1 cellular context compared by ENCODE assay signal in the genomic region with DNA sequence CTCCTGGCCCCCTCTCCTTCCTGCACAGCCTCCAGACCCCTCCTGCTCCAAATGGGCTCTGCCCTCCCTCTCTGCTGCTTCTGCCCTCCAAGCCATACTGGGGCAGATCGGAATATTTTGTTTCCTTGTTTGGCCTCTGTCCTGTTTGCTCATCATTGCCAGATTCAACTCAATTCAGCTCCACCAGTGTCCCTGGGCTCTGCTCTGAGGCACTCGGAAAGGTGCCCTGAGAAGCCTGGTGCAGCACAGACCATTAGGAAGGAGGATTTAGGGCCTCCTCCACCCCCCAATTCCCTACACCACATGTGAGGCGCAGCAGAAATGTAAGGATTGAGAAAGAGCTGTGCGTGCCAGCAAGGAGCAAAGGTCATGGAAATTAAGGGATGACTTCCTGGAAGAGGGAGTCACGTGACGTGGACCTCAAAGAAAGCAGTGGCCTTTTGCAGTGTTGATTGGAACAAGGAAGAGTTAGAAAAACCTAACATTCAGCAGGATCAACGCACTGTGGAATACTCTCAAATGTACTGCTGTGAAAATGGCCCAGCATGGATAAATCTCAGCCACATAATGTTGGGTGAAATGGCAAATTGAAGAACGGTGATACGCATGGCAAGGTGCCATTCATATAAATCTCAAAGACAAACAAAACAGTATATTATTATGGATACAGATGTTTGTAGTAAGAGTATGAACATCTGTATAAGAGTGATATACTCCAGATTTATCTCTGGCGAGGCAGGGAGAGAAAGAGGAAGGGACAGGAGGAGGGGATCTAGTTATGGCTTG.
TF ChIP-seq lines count a peak whose summit lies in the region.

No MANE protein-coding gene starts in this region.

TF ChIP-seq in HepG2, 621 proteins besides CTCF, POLR2A, EP300 and RAD21 (continued from another document and continues in another):
- TF ChIP-seq ZNF609 (CRISPR knock-in tag; IDR thresholded peaks at IDR 0.05; ENCODE audit: borderline replicate concordance), result no peak
- TF ChIP-seq ZNF772 (CRISPR knock-in tag; IDR thresholded peaks at IDR 0.05), result no peak
- no peak for TF ChIP-seq KLF15 (CRISPR knock-in tag; IDR thresholded peaks at IDR 0.05; ENCODE audit: borderline replicate concordance)
- TF ChIP-seq ZNF101 (CRISPR knock-in tag; IDR thresholded peaks at IDR 0.05; ENCODE audit: borderline replicate concordance, low read depth), result no peak
- TF ChIP-seq ZNF605 (CRISPR knock-in tag; IDR thresholded peaks at IDR 0.05), result no peak
- no peak for TF ChIP-seq NBN (conservative IDR thresholded peaks at IDR 0.05)
- peak; percentile 81 for TF ChIP-seq ATF2 (CRISPR knock-in tag; IDR thresholded peaks at IDR 0.05)
- peak; percentile 77 for TF ChIP-seq KLF11 (CRISPR knock-in tag; IDR thresholded peaks at IDR 0.05)
- TF ChIP-seq, protein P1, sequence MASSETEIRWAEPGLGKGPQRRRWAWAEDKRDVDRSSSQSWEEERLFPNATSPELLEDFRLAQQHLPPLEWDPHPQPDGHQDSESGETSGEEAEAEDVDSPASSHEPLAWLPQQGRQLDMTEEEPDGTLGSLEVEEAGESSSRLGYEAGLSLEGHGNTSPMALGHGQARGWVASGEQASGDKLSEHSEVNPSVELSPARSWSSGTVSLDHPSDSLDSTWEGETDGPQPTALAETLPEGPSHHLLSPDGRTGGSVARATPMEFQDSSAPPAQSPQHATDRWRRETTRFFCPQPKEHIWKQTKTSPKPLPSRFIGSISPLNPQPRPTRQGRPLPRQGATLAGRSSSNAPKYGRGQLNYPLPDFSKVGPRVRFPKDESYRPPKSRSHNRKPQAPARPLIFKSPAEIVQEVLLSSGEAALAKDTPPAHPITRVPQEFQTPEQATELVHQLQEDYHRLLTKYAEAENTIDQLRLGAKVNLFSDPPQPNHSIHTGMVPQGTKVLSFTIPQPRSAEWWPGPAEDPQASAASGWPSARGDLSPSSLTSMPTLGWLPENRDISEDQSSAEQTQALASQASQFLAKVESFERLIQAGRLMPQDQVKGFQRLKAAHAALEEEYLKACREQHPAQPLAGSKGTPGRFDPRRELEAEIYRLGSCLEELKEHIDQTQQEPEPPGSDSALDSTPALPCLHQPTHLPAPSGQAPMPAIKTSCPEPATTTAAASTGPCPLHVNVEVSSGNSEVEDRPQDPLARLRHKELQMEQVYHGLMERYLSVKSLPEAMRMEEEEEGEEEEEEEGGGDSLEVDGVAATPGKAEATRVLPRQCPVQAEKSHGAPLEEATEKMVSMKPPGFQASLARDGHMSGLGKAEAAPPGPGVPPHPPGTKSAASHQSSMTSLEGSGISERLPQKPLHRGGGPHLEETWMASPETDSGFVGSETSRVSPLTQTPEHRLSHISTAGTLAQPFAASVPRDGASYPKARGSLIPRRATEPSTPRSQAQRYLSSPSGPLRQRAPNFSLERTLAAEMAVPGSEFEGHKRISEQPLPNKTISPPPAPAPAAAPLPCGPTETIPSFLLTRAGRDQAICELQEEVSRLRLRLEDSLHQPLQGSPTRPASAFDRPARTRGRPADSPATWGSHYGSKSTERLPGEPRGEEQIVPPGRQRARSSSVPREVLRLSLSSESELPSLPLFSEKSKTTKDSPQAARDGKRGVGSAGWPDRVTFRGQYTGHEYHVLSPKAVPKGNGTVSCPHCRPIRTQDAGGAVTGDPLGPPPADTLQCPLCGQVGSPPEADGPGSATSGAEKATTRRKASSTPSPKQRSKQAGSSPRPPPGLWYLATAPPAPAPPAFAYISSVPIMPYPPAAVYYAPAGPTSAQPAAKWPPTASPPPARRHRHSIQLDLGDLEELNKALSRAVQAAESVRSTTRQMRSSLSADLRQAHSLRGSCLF (CRISPR knock-in tag; IDR thresholded peaks at IDR 0.05; ENCODE audit: borderline replicate concordance), result no peak
- peak; percentile 86 for TF ChIP-seq THAP11 (CRISPR knock-in tag; IDR thresholded peaks at IDR 0.05)
- TF ChIP-seq ZNF430 (CRISPR knock-in tag; IDR thresholded peaks at IDR 0.05), result no peak
- TF ChIP-seq ZNF775 (CRISPR knock-in tag; IDR thresholded peaks at IDR 0.05; ENCODE audit: borderline replicate concordance), result no peak
- TF ChIP-seq RBM22 (optimal IDR thresholded peaks at IDR 0.05; ENCODE audit: low read length), result no peak
- TF ChIP-seq ZNF841 (CRISPR knock-in tag; IDR thresholded peaks at IDR 0.05; ENCODE audit: borderline replicate concordance), result no peak
- TF ChIP-seq ATF3 (CRISPR knock-in tag; IDR thresholded peaks at IDR 0.05), result no peak
- TF ChIP-seq TCF12 (IDR thresholded peaks at IDR 0.05), result no peak
- TF ChIP-seq TCF12 (CRISPR knock-in tag; IDR thresholded peaks at IDR 0.05), result no peak
- TF ChIP-seq, protein P2, sequence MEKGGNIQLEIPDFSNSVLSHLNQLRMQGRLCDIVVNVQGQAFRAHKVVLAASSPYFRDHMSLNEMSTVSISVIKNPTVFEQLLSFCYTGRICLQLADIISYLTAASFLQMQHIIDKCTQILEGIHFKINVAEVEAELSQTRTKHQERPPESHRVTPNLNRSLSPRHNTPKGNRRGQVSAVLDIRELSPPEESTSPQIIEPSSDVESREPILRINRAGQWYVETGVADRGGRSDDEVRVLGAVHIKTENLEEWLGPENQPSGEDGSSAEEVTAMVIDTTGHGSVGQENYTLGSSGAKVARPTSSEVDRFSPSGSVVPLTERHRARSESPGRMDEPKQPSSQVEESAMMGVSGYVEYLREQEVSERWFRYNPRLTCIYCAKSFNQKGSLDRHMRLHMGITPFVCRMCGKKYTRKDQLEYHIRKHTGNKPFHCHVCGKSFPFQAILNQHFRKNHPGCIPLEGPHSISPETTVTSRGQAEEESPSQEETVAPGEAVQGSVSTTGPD (CRISPR knock-in tag; IDR thresholded peaks at IDR 0.05), result no peak
- TF ChIP-seq SRSF9 (IDR thresholded peaks at IDR 0.05; ENCODE audit: borderline replicate concordance, insufficient read depth, low read depth, low read length, poor library complexity, severe bottlenecking), result no peak
- TF ChIP-seq CC2D1A (CRISPR knock-in tag; IDR thresholded peaks at IDR 0.05), result no peak
- TF ChIP-seq ZMYM2 (CRISPR knock-in tag; IDR thresholded peaks at IDR 0.05), result no peak
- TF ChIP-seq NFYB (CRISPR knock-in tag; IDR thresholded peaks at IDR 0.05), result no peak
- TF ChIP-seq FOXC1 (CRISPR knock-in tag; IDR thresholded peaks at IDR 0.05; ENCODE audit: borderline replicate concordance), result peak; percentile 56; the same call in 1 of the 2 replicates
- TF ChIP-seq AFF4 (CRISPR knock-in tag; IDR thresholded peaks at IDR 0.05), result no peak
- TF ChIP-seq IKZF5 (CRISPR knock-in tag; IDR thresholded peaks at IDR 0.05), result peak; percentile 83
- peak; percentile 80 for TF ChIP-seq ARNTL (CRISPR knock-in tag; IDR thresholded peaks at IDR 0.05)
- peak; percentile 82 for TF ChIP-seq ETV5 (CRISPR knock-in tag; IDR thresholded peaks at IDR 0.05; ENCODE audit: borderline replicate concordance)
- no peak for TF ChIP-seq ZXDC (CRISPR knock-in tag; IDR thresholded peaks at IDR 0.05)
- TF ChIP-seq PRPF4 (IDR thresholded peaks at IDR 0.05; ENCODE audit: low read depth, low read length, poor library complexity, severe bottlenecking), result no peak
- TF ChIP-seq, protein P3, sequence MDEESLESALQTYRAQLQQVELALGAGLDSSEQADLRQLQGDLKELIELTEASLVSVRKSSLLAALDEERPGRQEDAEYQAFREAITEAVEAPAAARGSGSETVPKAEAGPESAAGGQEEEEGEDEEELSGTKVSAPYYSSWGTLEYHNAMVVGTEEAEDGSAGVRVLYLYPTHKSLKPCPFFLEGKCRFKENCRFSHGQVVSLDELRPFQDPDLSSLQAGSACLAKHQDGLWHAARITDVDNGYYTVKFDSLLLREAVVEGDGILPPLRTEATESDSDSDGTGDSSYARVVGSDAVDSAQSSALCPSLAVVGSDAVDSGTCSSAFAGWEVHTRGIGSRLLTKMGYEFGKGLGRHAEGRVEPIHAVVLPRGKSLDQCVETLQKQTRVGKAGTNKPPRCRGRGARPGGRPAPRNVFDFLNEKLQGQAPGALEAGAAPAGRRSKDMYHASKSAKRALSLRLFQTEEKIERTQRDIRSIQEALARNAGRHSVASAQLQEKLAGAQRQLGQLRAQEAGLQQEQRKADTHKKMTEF (CRISPR knock-in tag; IDR thresholded peaks at IDR 0.05), result peak; percentile 92
